In the genomic region with DNA sequence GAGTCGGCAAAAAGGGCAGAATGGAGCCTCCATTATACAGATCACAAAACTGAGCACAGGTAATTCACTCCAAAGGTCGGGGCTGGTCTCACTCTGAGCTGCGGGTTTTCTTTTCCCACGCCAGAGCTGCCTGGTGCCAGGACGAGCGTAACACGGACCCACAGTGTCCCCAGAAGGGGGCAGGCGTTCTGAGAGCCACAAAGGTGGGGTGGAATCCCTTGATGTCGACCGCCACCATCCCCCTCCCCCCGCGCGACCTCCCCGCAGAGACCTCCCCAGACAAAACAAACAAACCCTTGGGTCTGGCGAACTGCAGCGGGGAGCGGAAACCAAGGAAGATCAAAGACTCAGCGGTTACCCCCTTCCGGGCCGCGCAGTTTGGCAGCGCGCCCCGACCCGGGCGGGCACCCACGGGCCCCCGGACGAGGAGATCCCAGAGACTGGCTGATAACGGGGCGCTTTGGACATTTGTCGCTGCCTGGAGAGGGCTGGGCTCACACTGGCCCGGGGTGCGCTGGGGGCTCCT, we compare ENCODE assay signal across 8 cellular contexts. TPM values are rescaled to one million over a fixed set of nuclear protein-coding genes. Genes with fewer than 3 reads are reported as not detected.
DNase-seq lines count a peak whose midpoint lies in the region; ATAC-seq and TF ChIP-seq lines count a peak whose summit lies in the region.

No MANE protein-coding gene starts in this region.

- peaks cover 43% of the 10 kb centered on the region for H3K27me3 ChIP-seq in adipocyte (replicated peaks; ENCODE audit: control insufficient read depth, insufficient read depth, low read length)

- peak; percentile 57 for TF ChIP-seq CTCF in GM13977 (IDR thresholded peaks at IDR 0.05; ENCODE audit: extremely low read depth, insufficient read depth, missing control alignments)

- H3K4me3 Mint-ChIP-seq in T-helper 17 cell = peak overlapping the region; percentile 96

- H3K27me3 Mint-ChIP-seq in T-helper 17 cell = no peaks in the 10 kb centered on the region

- H3K27ac Mint-ChIP-seq in T-helper 17 cell = peak overlapping the region; percentile 90

- no peaks in the 10 kb centered on the region for H3K36me3 Mint-ChIP-seq in T-helper 17 cell (ENCODE audit: low read depth)

- H3K4me1 Mint-ChIP-seq in T-helper 17 cell = peaks cover 18% of the 10 kb centered on the region

- H3K9me3 ChIP-seq in T-helper 17 cell (ENCODE audit: control insufficient read depth, low read length, poor library complexity, severe bottlenecking) (no peaks in the 10 kb centered on the region), adipocyte (ENCODE audit: control insufficient read depth, low read length) (no peaks in the 10 kb centered on the region), iPS-18c (ENCODE audit: control insufficient read depth, insufficient read depth, low read length) (peaks cover 2% of the 10 kb centered on the region)

- DNase-seq in GM13977 (ENCODE audit: low spot score) (peak; percentile 74), HPDE6-E6E7 (ENCODE audit: extremely low spot score) (peak; percentile 20), T-helper 17 cell (peak; percentile 72 to 85 (median 77)), adipocyte (ENCODE audit: low read depth) (no peak), HCEC 1CT (no peak)
- DNase-seq in stimulated activated CD4-positive, alpha-beta T cell treated with anti-CD3 and anti-CD28 coated beads, Interleukin-1b, Interleukin-23, amount 100 ng/mL, for 1 hour (ENCODE audit: low read depth in 2 of 2) = peak; percentile 21 to 72

- no peaks in the 10 kb centered on the region for H3K36me3 ChIP-seq in adipocyte (ENCODE audit: control insufficient read depth, insufficient read depth, low read length, severe bottlenecking)

- H3K4me3 ChIP-seq in adipocyte (ENCODE audit: low read length) (peak overlapping the region; percentile 78), iPS-18c (ENCODE audit: insufficient read depth, low read depth, low read length) (peak overlapping the region; percentile 57; the same call in 1 of the 2 replicates)

- peak; percentile 82 for ATAC-seq in T-helper 17 cell
- ATAC-seq in HG02642 (IDR thresholded peaks at IDR 0.05; ENCODE audit: poor library complexity, unreplicated experiment) = no peak

- H3K9ac ChIP-seq in adipocyte (ENCODE audit: low read length) = no peak overlapping the region

- H3K4me1 ChIP-seq in adipocyte (ENCODE audit: control insufficient read depth, insufficient read depth, low read length) = no peaks in the 10 kb centered on the region

- in situ Hi-C loops in GM13977 (cut with MboI; ENCODE audit: low pct_unique_long_range_greater_than_20kb, low sequenced_read_pairs, unreplicated experiment) = no loop called here

RNA-seq across cellular contexts. Expression of gene NKD1, which starts 0.8 kb away (rescaled TPM):
- 1 to 10 TPM; 1.5 to 2.8 TPM for total RNA-seq in T-helper 17 cell

Comparison
In these comparisons a context has a peak if more than half of its experiments do, and no peak if none do; other contexts are left out.
1. DNase-seq: peak in GM13977 (single experiment), HPDE6-E6E7 (single experiment), T-helper 17 cell (3 of 3) and stimulated activated CD4-positive, alpha-beta T cell treated with anti-CD3 and anti-CD28 coated beads, Interleukin-1b, Interleukin-23, amount 100 ng/mL, for 1 hour (2 of 2); none in adipocyte (single experiment) and HCEC 1CT (single experiment).